In the genomic region with DNA sequence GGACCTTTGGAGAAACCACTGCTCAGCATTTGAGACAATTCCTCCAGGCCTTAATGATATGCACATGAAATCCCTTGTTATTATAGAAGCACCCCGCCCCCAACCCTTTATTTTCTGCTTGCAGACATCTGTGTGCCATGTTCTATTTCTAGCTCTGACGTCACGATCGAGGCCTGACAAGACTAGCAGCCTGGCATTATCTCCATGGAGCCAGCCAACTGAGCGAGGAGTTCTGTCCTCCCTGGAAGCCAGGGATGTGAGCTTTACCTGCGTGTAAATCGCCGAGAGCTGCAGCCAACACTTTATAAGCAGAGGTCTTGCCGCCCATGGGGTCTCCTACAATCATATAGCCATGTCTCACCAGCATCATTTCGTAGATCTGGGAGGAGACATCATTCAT, we compare ENCODE assay signal across 19 cellular contexts.
DNase-seq lines count a peak whose midpoint lies in the region; ATAC-seq lines count a peak whose summit lies in the region.
"Had no signal": no experiment of that assay in that cellular context is flagged by ENCODE, and none has a peak within 500 bp of the region (broad histone marks: within the 10 kb centered on the region; RNA-seq: fewer than 3 reads in every experiment).

No MANE protein-coding gene starts in this region.

- no peaks in the 10 kb centered on the region for H3K36me3 ChIP-seq in MG63
- H3K36me3 ChIP-seq: BLaER1 treated with 17β-estradiol and CSF1 and Interleukin-3, amounts not matched to agents 10 nM and 100 nM; uterus had no signal

- H3K9me3 ChIP-seq in MG63 = no peaks in the 10 kb centered on the region
- H3K9me3 ChIP-seq: BLaER1 treated with 17β-estradiol and CSF1 and Interleukin-3, amounts not matched to agents 10 nM and 100 nM; uterus had no signal

- ATAC-seq in GM21723 (IDR thresholded peaks at IDR 0.05; ENCODE audit: unreplicated experiment) = no peak
- ATAC-seq: activated T-cell treated with anti-CD3 and anti-CD28 coated beads, Interleukin-2, amount 50 U/mL, for 72 hours; naive thymus-derived CD4-positive, alpha-beta T cell had no signal

- DNase-seq in DMS153 (lab: John Stamatoyannopoulos, UW) = peak; percentile 67
- no peak for DNase-seq in DMS153 treated with DMSO at 0.1 percent for 48 hours (lab: John Stamatoyannopoulos, UW; ENCODE audit: unreplicated experiment)
- DNase-seq in MG63 = peak; percentile 2
- DNase-seq in cerebellar cortex (ENCODE audit: low spot score) = peak; percentile 59
- peak; percentile 44 for DNase-seq in middle frontal gyrus (ENCODE audit: extremely low spot score, low spot score)
- no peak for DNase-seq in HuH-7 (ENCODE audit: low spot score)
- no peak for DNase-seq in activated CD4-positive, CD25-positive, alpha-beta regulatory T cell (lab: John Stamatoyannopoulos, UW)
- DNase-seq: 8988T; activated naive CD4-positive, alpha-beta T cell treated with anti-CD3 and anti-CD28 coated beads, Interleukin-2, amount 50 U/mL, for 16 hours; activated T-cell treated with anti-CD3 and anti-CD28 coated beads, Interleukin-2, amount 50 U/mL, for 72 hours; IMR-90; naive thymus-derived CD4-positive, alpha-beta T cell; NCI-H2029 treated with DMSO at 0.1 percent for 48 hours; NCI-H748 treated with DMSO at 0.1 percent for 48 hours; OCI-M1; T-helper 9 cell; uterus had no signal

- H3K4me3 ChIP-seq in MG63 = no peak overlapping the region
- H3K4me3 ChIP-seq: BLaER1 treated with 17β-estradiol and CSF1 and Interleukin-3, amounts not matched to agents 10 nM and 100 nM; uterus had no signal

- no peaks in the 10 kb centered on the region for H3K27me3 ChIP-seq in MG63
- H3K27me3 ChIP-seq: BLaER1 treated with 17β-estradiol and CSF1 and Interleukin-3, amounts not matched to agents 10 nM and 100 nM; uterus had no signal

Comparison
In these comparisons a context has a peak if more than half of its experiments do, and no peak if none do; other contexts are left out.
1. DNase-seq: peak in DMS153 (single experiment), MG63 (single experiment), cerebellar cortex (single experiment) and middle frontal gyrus (single experiment); none in DMS153 treated with DMSO at 0.1 percent for 48 hours (single experiment), HuH-7 (single experiment) and activated CD4-positive, CD25-positive, alpha-beta regulatory T cell (0 of 4).